8 cellular contexts compared by ENCODE assay signal in genomic region chrX:12975670-12975965, GRCh38. TPM values are rescaled to one million over a fixed set of nuclear protein-coding genes. Genes with fewer than 3 reads are reported as not detected.
A peak's percentile ranks its signal among the peaks of the same experiment; 100 is the strongest.
DNase-seq lines count a peak whose midpoint lies in the region; TF ChIP-seq lines count a peak whose summit lies in the region.

No MANE protein-coding gene starts in this region.

- H3K36me3 ChIP-seq in BE2C (no peaks in the 10 kb centered on the region), HUES64 (ENCODE audit: insufficient read depth, low read length) (peaks cover 14% of the 10 kb centered on the region)

- no peak for TF ChIP-seq CTCF in BE2C (IDR thresholded peaks at IDR 0.05; ENCODE audit: low read depth, low read length)

- H3K9ac ChIP-seq in HUES64 (ENCODE audit: low read depth, low read length): peak overlapping the region; percentile 99

- H3K4me3 ChIP-seq in BE2C (ENCODE audit: low read depth, low read length) (peak overlapping the region; percentile 89), HUES64 (ENCODE audit: low read length) (peak overlapping the region; percentile 96)

- H3K27ac ChIP-seq in HUES64 (ENCODE audit: low read depth, low read length) (peak overlapping the region; percentile 93), caudate nucleus (ENCODE audit: low read depth, low read length) (peak overlapping the region; percentile 98)

- WGBS in HUES64: under 1% methylated on average over 26 of the region's 26 CpGs

- DNase-seq in BE2C (no peak), caudate nucleus (lab: John Stamatoyannopoulos, UW) (no peak), midbrain (lab: John Stamatoyannopoulos, UW) (peak; percentile 38), OCI-M1 (lab: John Stamatoyannopoulos, UW) (no peak), LoVo (ENCODE audit: low spot score) (no peak), epidermal melanocyte (ENCODE audit: insufficient read length, low spot score) (no peak)
- DNase-seq in stimulated activated naive CD4-positive, alpha-beta T cell (lab: John Stamatoyannopoulos, UW): no peak

- H3K9me3 ChIP-seq in BE2C (no peaks in the 10 kb centered on the region), HUES64 (ENCODE audit: insufficient read depth, low read depth, low read length) (no peaks in the 10 kb centered on the region)

- H3K4me1 ChIP-seq in BE2C (no peaks in the 10 kb centered on the region), HUES64 (ENCODE audit: insufficient read depth, low read length) (peaks cover 34% of the 10 kb centered on the region)

- no peaks in the 10 kb centered on the region for H3K27me3 ChIP-seq in BE2C
- no peaks in the 10 kb centered on the region for H3K27me3 ChIP-seq in HUES64 (ENCODE audit: insufficient read depth, low read length)

RNA-seq across cellular contexts. Expression of gene TMSB4X, which starts 0.7 kb away (rescaled TPM):
- polyA plus RNA-seq in BE2C (2012; ENCODE audit: insufficient read depth, insufficient read length, low read depth): 656 TPM
- 2,123 TPM for polyA plus RNA-seq in HUES64 (2013, experiment 1 of 2)
- polyA plus RNA-seq in HUES64 (2013, experiment 2 of 2): 2,317 TPM
